22 cellular contexts compared by ENCODE assay signal in genomic region chr2:188666503-188666902, GRCh38.
DNase-seq lines count a peak whose midpoint lies in the region; ATAC-seq and TF ChIP-seq lines count a peak whose summit lies in the region.
"Had no signal": no experiment of that assay in that cellular context is flagged by ENCODE, and none has a peak within 500 bp of the region (broad histone marks: within the 10 kb centered on the region; RNA-seq: fewer than 3 reads in every experiment).

No MANE protein-coding gene starts in this region.

- no peaks in the 10 kb centered on the region for H3K79me1 ChIP-seq in IMR-90 (ENCODE audit: low read depth in 1 of 2, low read length in 2 of 2)

- no peak for DNase-seq in IMR-90
- DNase-seq in iPS-NIHi7 (ENCODE audit: extremely low spot score), result peak; percentile 8
- DNase-seq in mesothelial cell of epicardium (ENCODE audit: low spot score in 2 of 2, unreplicated experiment in 2 of 2), result no peak
- no peak for DNase-seq in HEK293T (ENCODE audit: extremely low spot score)
- DNase-seq in NCI-H1105 (lab: John Stamatoyannopoulos, UW), result no peak
- DNase-seq: 8988T; ACHN; AML-193; BE2C; CD4-positive, alpha-beta T cell; CD8-positive, alpha-beta memory T cell; DMS 273 treated with DMSO at 0.1 percent for 48 hours; DMS79; EL; GDM1; GOT3 had no signal

- H3K9me1 ChIP-seq in IMR-90 (ENCODE audit: insufficient read depth, low read length), result peaks cover 2% of the 10 kb centered on the region

- H4K91ac ChIP-seq in IMR-90 (ENCODE audit: insufficient read depth, low read depth, low read length), result no peak overlapping the region

- H4K20me1 ChIP-seq in IMR-90 (ENCODE audit: insufficient read depth, low read length), result no peaks in the 10 kb centered on the region
- H4K20me1 ChIP-seq: BLaER1 treated with 17β-estradiol and CSF1 and Interleukin-3, amounts not matched to agents 10 nM and 100 nM had no signal

- intact Hi-C loops in IMR-90 (cut with micrococcal nuclease), result no loop called here

- H3K4me2 ChIP-seq in IMR-90 (ENCODE audit: low read depth, low read length), result no peak overlapping the region
- H3K4me2 ChIP-seq: BLaER1 treated with 17β-estradiol and CSF1 and Interleukin-3, amounts not matched to agents 10 nM and 100 nM had no signal

- H3K56ac ChIP-seq in IMR-90 (ENCODE audit: extremely low read depth, insufficient read depth, low read length), result no peak overlapping the region

- H2AFZ ChIP-seq in IMR-90 (replicated peaks; ENCODE audit: low read length, poor library complexity), result no peak overlapping the region

- H3K4me3 ChIP-seq in IMR-90 (ENCODE audit: insufficient read depth, low read depth, low read length), result no peak overlapping the region
- H3K4me3 ChIP-seq: A549; BLaER1 treated with 17β-estradiol and CSF1 and Interleukin-3, amounts not matched to agents 10 nM and 100 nM; GM12878; HAP-1 had no signal

- no peak overlapping the region for H4K8ac ChIP-seq in IMR-90 (ENCODE audit: low read depth in 2 of 2, low read length in 2 of 2)

- H2BK20ac ChIP-seq in IMR-90 (ENCODE audit: low read depth, low read length), result peak overlapping the region; percentile 62; the same call in 1 of the 2 replicates

- H3K36me3 Mint-ChIP-seq in mesothelial cell of epicardium, result peaks cover 4% of the 10 kb centered on the region
- H3K36me3 Mint-ChIP-seq: CD14-positive monocyte; CD8-positive, alpha-beta memory T cell had no signal

- no peaks in the 10 kb centered on the region for H3K36me3 ChIP-seq in IMR-90 (ENCODE audit: control insufficient read depth, insufficient read depth, low read length)
- H3K36me3 ChIP-seq: BE2C; BLaER1 treated with 17β-estradiol and CSF1 and Interleukin-3, amounts not matched to agents 10 nM and 100 nM; HAP-1 had no signal

- peak overlapping the region; percentile 48 for H3K27ac Mint-ChIP-seq in mesothelial cell of epicardium
- H3K27ac Mint-ChIP-seq: CD14-positive monocyte; CD4-positive, alpha-beta T cell; CD8-positive, alpha-beta memory T cell had no signal

- CTCF ChIA-PET in IMR-90 (lab: Yijun Ruan, JAX), result no interaction called here
- CTCF ChIA-PET in HEK293T (lab: Yijun Ruan, JAX), result no interaction called here

- no peak overlapping the region for H4K5ac ChIP-seq in IMR-90 (ENCODE audit: low read depth, low read length)

- H3K27me3 ChIP-seq in IMR-90 (ENCODE audit: control insufficient read depth, insufficient read depth, low read length), result no peaks in the 10 kb centered on the region
- H3K27me3 ChIP-seq: BE2C; BLaER1 treated with 17β-estradiol and CSF1 and Interleukin-3, amounts not matched to agents 10 nM and 100 nM had no signal

- TF ChIP-seq CTCF in IMR-90 (conservative IDR thresholded peaks at IDR 0.05; ENCODE audit: low read depth, low read length) (no peak), mesothelial cell of epicardium (IDR thresholded peaks at IDR 0.05; ENCODE audit: unreplicated experiment) (no peak)

- no peak for TF ChIP-seq POLR2A in IMR-90 (IDR thresholded peaks at IDR 0.05; ENCODE audit: low read depth, low read length)

- 0 out of 3 replicates have a peak overlapping the region, but pooled peaks have one; percentile 11 for H2BK15ac ChIP-seq in IMR-90 (ENCODE audit: low read depth, low read length)

- H3K4me3 Mint-ChIP-seq in mesothelial cell of epicardium, result no peak overlapping the region
- H3K4me3 Mint-ChIP-seq: CD14-positive monocyte; CD4-positive, alpha-beta T cell; CD8-positive, alpha-beta memory T cell had no signal

- TF ChIP-seq RAD21 in IMR-90 (IDR thresholded peaks at IDR 0.05; ENCODE audit: low read length), result no peak

- H3K18ac ChIP-seq in IMR-90 (ENCODE audit: low read depth, low read length), result no peak overlapping the region

- no TSS peak for BruUV-seq in IMR-90 (replicated peaks; lab: Mats Ljungman, UMichigan)

- ATAC-seq in IMR-90 (ENCODE audit: low read depth), result no peak
- ATAC-seq in GM18870 (IDR thresholded peaks at IDR 0.05; ENCODE audit: unreplicated experiment), result no peak
- ATAC-seq: A549, GM12878 had no signal

- in situ Hi-C loops in IMR-90 (cut with MboI; ENCODE audit: low sequenced_read_pairs), result no loop called here

- H3K14ac ChIP-seq in IMR-90 (replicated peaks; ENCODE audit: low read depth, low read length), result no peak overlapping the region

- H3K27me3 Mint-ChIP-seq in mesothelial cell of epicardium (ENCODE audit: low read depth), result no peaks in the 10 kb centered on the region
- H3K27me3 Mint-ChIP-seq: CD4-positive, alpha-beta T cell; CD8-positive, alpha-beta memory T cell had no signal

- H3K4ac ChIP-seq in IMR-90 (ENCODE audit: low read depth, low read length), result peak overlapping the region; percentile 3; the same call in 1 of the 2 replicates

- 0 out of 2 replicates have a peak overlapping the region, but pooled peaks have one; percentile 20 for H2AK5ac ChIP-seq in IMR-90 (ENCODE audit: low read depth, low read length)

- no peak overlapping the region for H2AK9ac ChIP-seq in IMR-90 (replicated peaks; ENCODE audit: low read depth, low read length, poor library complexity)

- H3K4me1 ChIP-seq in IMR-90 (ENCODE audit: control insufficient read depth, insufficient read depth, low read length), result no peaks in the 10 kb centered on the region; the same call in 1 of the 2 replicates
- H3K4me1 ChIP-seq: BE2C, HAP-1 had no signal

- no peak overlapping the region for H3K9ac ChIP-seq in IMR-90 (ENCODE audit: low read depth, low read length)
- H3K9ac ChIP-seq: BLaER1 treated with 17β-estradiol and CSF1 and Interleukin-3, amounts not matched to agents 10 nM and 100 nM had no signal

- peaks cover 6% of the 10 kb centered on the region for H3K9me3 Mint-ChIP-seq in mesothelial cell of epicardium
- H3K9me3 Mint-ChIP-seq: CD4-positive, alpha-beta T cell had no signal

- H3K9me3 ChIP-seq in IMR-90 (ENCODE audit: control insufficient read depth, insufficient read depth, low read length), result no peaks in the 10 kb centered on the region
- H3K9me3 ChIP-seq: BE2C; BLaER1 treated with 17β-estradiol and CSF1 and Interleukin-3, amounts not matched to agents 10 nM and 100 nM; HAP-1 had no signal

- POLR2A ChIA-PET in IMR-90 (lab: Charles Lee; ENCODE audit: unreplicated experiment), result no interaction called here
- POLR2A ChIA-PET in HEK293T (lab: Yijun Ruan, JAX), result no interaction called here

- no peak overlapping the region for H3K27ac ChIP-seq in IMR-90 (ENCODE audit: insufficient read depth, low read length)
- H3K27ac ChIP-seq: BLaER1 treated with 17β-estradiol and CSF1 and Interleukin-3, amounts not matched to agents 10 nM and 100 nM had no signal

- H2BK120ac ChIP-seq in IMR-90 (ENCODE audit: low read depth, low read length), result no peak overlapping the region

- no peak overlapping the region for H3K23ac ChIP-seq in IMR-90 (ENCODE audit: low read depth, low read length)

- peaks cover 39% of the 10 kb centered on the region for H3K4me1 Mint-ChIP-seq in mesothelial cell of epicardium
- H3K4me1 Mint-ChIP-seq: CD14-positive monocyte; CD8-positive, alpha-beta memory T cell had no signal

- H2BK5ac ChIP-seq in IMR-90 (ENCODE audit: low read depth, low read length, poor library complexity, severe bottlenecking), result no peak overlapping the region

- dilution Hi-C loops in IMR-90 (cut with HindIII; ENCODE audit: low sequenced_read_pairs, unreplicated experiment), result no loop called here

TF ChIP-seq in IMR-90, 13 proteins besides CTCF, POLR2A, EP300 and RAD21 (continues in another document):
- TF ChIP-seq FOS (IDR thresholded peaks at IDR 0.05; ENCODE audit: low read depth, low read length) (no peak), RCOR1 (IDR thresholded peaks at IDR 0.05; ENCODE audit: insufficient replicate concordance, low read length) (no peak), MXI1 (IDR thresholded peaks at IDR 0.05; ENCODE audit: borderline replicate concordance, low read depth, low read length) (no peak), MAFK (IDR thresholded peaks at IDR 0.05; ENCODE audit: low read depth, low read length) (no peak), CHD1 (IDR thresholded peaks at IDR 0.05; ENCODE audit: low read depth, low read length) (no peak), RFX5 (IDR thresholded peaks at IDR 0.05; ENCODE audit: low read depth, low read length) (no peak), CEBPB (IDR thresholded peaks at IDR 0.05; ENCODE audit: low read depth, low read length) (no peak), BHLHE40 (IDR thresholded peaks at IDR 0.05; ENCODE audit: low read depth, low read length) (no peak), MAZ (IDR thresholded peaks at IDR 0.05; ENCODE audit: borderline replicate concordance, low read depth, low read length) (no peak), SMC3 (IDR thresholded peaks at IDR 0.05; ENCODE audit: low read depth, low read length) (no peak), USF2 (IDR thresholded peaks at IDR 0.05; ENCODE audit: low read depth, low read length) (no peak)

TF ChIP-seq in HEK293T, 16 proteins besides CTCF, POLR2A, EP300 and RAD21:
- TF ChIP-seq ELF4 (IDR thresholded peaks at IDR 0.05) (no peak), BHLHE40 (IDR thresholded peaks at IDR 0.05; ENCODE audit: borderline replicate concordance) (no peak), SP1 (IDR thresholded peaks at IDR 0.05) (no peak), CTBP1 (IDR thresholded peaks at IDR 0.05; ENCODE audit: borderline replicate concordance) (no peak), LEF1 (IDR thresholded peaks at IDR 0.05; ENCODE audit: borderline replicate concordance) (no peak), PKNOX1 (IDR thresholded peaks at IDR 0.05) (no peak)
